In the genomic region with DNA sequence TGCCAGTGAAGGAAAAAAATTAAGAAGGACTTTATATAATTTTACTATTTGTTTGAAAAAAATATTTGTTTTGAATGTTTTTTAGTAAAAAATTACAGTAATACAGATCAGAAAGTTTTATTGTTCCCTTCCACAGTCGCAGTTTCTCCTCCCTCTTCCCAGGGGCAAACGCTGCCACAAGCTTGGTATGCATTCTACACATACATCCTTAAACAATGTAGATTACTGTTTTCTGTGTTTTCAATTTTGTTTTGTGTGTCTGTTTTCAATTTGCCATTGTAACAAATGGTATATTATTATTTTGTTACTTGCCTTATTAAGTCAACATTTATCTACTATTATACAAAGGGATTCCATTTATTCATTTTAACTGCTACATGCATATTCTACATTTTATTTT, we compare ENCODE assay signal across 26 cellular contexts.
DNase-seq lines count a peak whose midpoint lies in the region; ATAC-seq, FAIRE-seq and TF ChIP-seq lines count a peak whose summit lies in the region.
"Had no signal": no experiment of that assay in that cellular context is flagged by ENCODE, and none has a peak within 500 bp of the region (broad histone marks: within the 10 kb centered on the region; RNA-seq: fewer than 3 reads in every experiment).

No MANE protein-coding gene starts in this region.

- no peaks in the 10 kb centered on the region for H3K36me3 ChIP-seq in astrocyte (ENCODE audit: insufficient read depth, low read length)
- H3K36me3 ChIP-seq in small intestine (ENCODE audit: control insufficient read depth in 2 of 2, insufficient read depth in 2 of 2, low read length in 2 of 2), result no peaks in the 10 kb centered on the region
- H3K36me3 ChIP-seq: BLaER1 treated with 17β-estradiol and CSF1 and Interleukin-3, amounts not matched to agents 10 nM and 100 nM had no signal

- no peak overlapping the region for H2AFZ ChIP-seq in astrocyte (ENCODE audit: low read depth, low read length)

- FAIRE-seq in astrocyte (lab: Jason Lieb, UNC) (no peak), small intestine (lab: Jason Lieb, UNC) (peak; percentile 47)
- FAIRE-seq: A204.1, GM12878, GM12892, GM18507, GM19239 had no signal

- TF ChIP-seq CTCF in astrocyte (IDR thresholded peaks at IDR 0.05; ENCODE audit: insufficient read depth, low read depth, low read length), result no peak

- peak; percentile 55 for DNase-seq in SK-MEL-5 (ENCODE audit: low read depth, low spot score)
- DNase-seq in astrocyte (ENCODE audit: low read depth), result no peak
- DNase-seq in small intestine, result no peak
- no peak for DNase-seq in HEK293T (ENCODE audit: extremely low spot score)
- DNase-seq: 8988T; AML-193; CD4-positive, alpha-beta T cell; CD8-positive, alpha-beta memory T cell; COR-L47; DMS 273 treated with DMSO at 0.1 percent for 48 hours; DMS153; DMS53; DMS79; DND-41; EL; GDM1 had no signal

- H3K4me3 Mint-ChIP-seq in astrocyte (ENCODE audit: unreplicated experiment), result peak overlapping the region; percentile 66
- H3K4me3 Mint-ChIP-seq: B cell; CD4-positive, alpha-beta T cell; CD8-positive, alpha-beta memory T cell had no signal

- H4K20me1 ChIP-seq in astrocyte (ENCODE audit: insufficient read depth, low read length), result no peaks in the 10 kb centered on the region
- H4K20me1 ChIP-seq: BLaER1 treated with 17β-estradiol and CSF1 and Interleukin-3, amounts not matched to agents 10 nM and 100 nM had no signal

- no peaks in the 10 kb centered on the region for H3K79me2 ChIP-seq in astrocyte (ENCODE audit: insufficient read depth, low read length)

- H3K4me1 ChIP-seq in astrocyte (ENCODE audit: insufficient read depth, low read length) (peaks cover 4% of the 10 kb centered on the region), small intestine (ENCODE audit: control insufficient read depth in 2 of 2, insufficient read depth in 1 of 2, low read depth in 1 of 2, low read length in 1 of 2) (no peaks in the 10 kb centered on the region)

- POLR2A ChIA-PET in HEK293T (lab: Yijun Ruan, JAX), result no interaction called here

- H3K27ac Mint-ChIP-seq in astrocyte (ENCODE audit: unreplicated experiment), result no peak overlapping the region
- H3K27ac Mint-ChIP-seq: B cell; CD4-positive, alpha-beta T cell; CD8-positive, alpha-beta memory T cell had no signal

- in situ Hi-C loops in SK-MEL-5 (cut with HindIII; ENCODE audit: low pct_unique_long_range_greater_than_20kb, low sequenced_read_pairs), result no loop called here

- peaks cover 4% of the 10 kb centered on the region for H3K36me3 Mint-ChIP-seq in astrocyte (ENCODE audit: low read depth, unreplicated experiment)
- H3K36me3 Mint-ChIP-seq: CD8-positive, alpha-beta memory T cell had no signal

- H3K4me1 Mint-ChIP-seq in astrocyte (ENCODE audit: low read depth, unreplicated experiment), result peaks cover 19% of the 10 kb centered on the region

- H3K4me3 ChIP-seq in astrocyte (ENCODE audit: insufficient read depth, low read depth, low read length) (no peak overlapping the region), small intestine (ENCODE audit: low read depth in 1 of 2, low read length in 2 of 2) (no peak overlapping the region)
- H3K4me3 ChIP-seq: BLaER1 treated with 17β-estradiol and CSF1 and Interleukin-3, amounts not matched to agents 10 nM and 100 nM; GM12878 had no signal

- H3K4me2 ChIP-seq in astrocyte (ENCODE audit: low read length), result no peak overlapping the region
- H3K4me2 ChIP-seq: BLaER1 treated with 17β-estradiol and CSF1 and Interleukin-3, amounts not matched to agents 10 nM and 100 nM had no signal

- WGBS in small intestine, 3 donors, result 78 to 84% (median 81%) methylated on average over 2 of the region's 2 CpGs

- no peak overlapping the region for H3K9ac ChIP-seq in astrocyte (ENCODE audit: low read length)
- H3K9ac ChIP-seq: BLaER1 treated with 17β-estradiol and CSF1 and Interleukin-3, amounts not matched to agents 10 nM and 100 nM had no signal

- H3K9me3 ChIP-seq in astrocyte (ENCODE audit: insufficient read depth, low read depth, low read length) (no peaks in the 10 kb centered on the region), small intestine (ENCODE audit: control insufficient read depth, low read depth) (no peaks in the 10 kb centered on the region)
- H3K9me3 ChIP-seq: BLaER1 treated with 17β-estradiol and CSF1 and Interleukin-3, amounts not matched to agents 10 nM and 100 nM had no signal

- CTCF ChIA-PET in HEK293T (lab: Yijun Ruan, JAX), result interaction anchor here (0.7 kb wide), 1 partner anchor 1027 kb away, joined by 3 read pairs; no protein-coding TSS in a partner anchor

- no peaks in the 10 kb centered on the region for H3K27me3 ChIP-seq in astrocyte (ENCODE audit: insufficient read depth, low read length)
- no peaks in the 10 kb centered on the region for H3K27me3 ChIP-seq in small intestine (ENCODE audit: control insufficient read depth in 2 of 2, insufficient read depth in 2 of 2, low read length in 2 of 2)
- H3K27me3 ChIP-seq: BLaER1 treated with 17β-estradiol and CSF1 and Interleukin-3, amounts not matched to agents 10 nM and 100 nM had no signal

- no peak for ATAC-seq in GM18867 (IDR thresholded peaks at IDR 0.05; ENCODE audit: unreplicated experiment)
- ATAC-seq in GM21528 (IDR thresholded peaks at IDR 0.05; ENCODE audit: low FRiP score, unreplicated experiment), result no peak
- ATAC-seq: GM12878 had no signal

- H3K9me3 Mint-ChIP-seq in astrocyte (ENCODE audit: unreplicated experiment), result no peaks in the 10 kb centered on the region
- H3K9me3 Mint-ChIP-seq: CD4-positive, alpha-beta T cell; CD8-positive, alpha-beta memory T cell had no signal

- H3K27me3 Mint-ChIP-seq in astrocyte (ENCODE audit: low read depth, unreplicated experiment), result no peaks in the 10 kb centered on the region
- H3K27me3 Mint-ChIP-seq: CD4-positive, alpha-beta T cell had no signal

- H3K27ac ChIP-seq in astrocyte (ENCODE audit: low read depth, low read length), result no peak overlapping the region
- no peak overlapping the region for H3K27ac ChIP-seq in small intestine (ENCODE audit: low read depth in 1 of 2, low read length in 1 of 2)
- H3K27ac ChIP-seq: BLaER1 treated with 17β-estradiol and CSF1 and Interleukin-3, amounts not matched to agents 10 nM and 100 nM; C4-2B had no signal

TF ChIP-seq in HEK293T, 16 proteins besides CTCF, POLR2A, EP300 and RAD21:
- TF ChIP-seq SUZ12 (IDR thresholded peaks at IDR 0.05), result no peak
- TF ChIP-seq ARNT (IDR thresholded peaks at IDR 0.05), result no peak
- TF ChIP-seq NFRKB (IDR thresholded peaks at IDR 0.05), result no peak
- TF ChIP-seq, protein P1, sequence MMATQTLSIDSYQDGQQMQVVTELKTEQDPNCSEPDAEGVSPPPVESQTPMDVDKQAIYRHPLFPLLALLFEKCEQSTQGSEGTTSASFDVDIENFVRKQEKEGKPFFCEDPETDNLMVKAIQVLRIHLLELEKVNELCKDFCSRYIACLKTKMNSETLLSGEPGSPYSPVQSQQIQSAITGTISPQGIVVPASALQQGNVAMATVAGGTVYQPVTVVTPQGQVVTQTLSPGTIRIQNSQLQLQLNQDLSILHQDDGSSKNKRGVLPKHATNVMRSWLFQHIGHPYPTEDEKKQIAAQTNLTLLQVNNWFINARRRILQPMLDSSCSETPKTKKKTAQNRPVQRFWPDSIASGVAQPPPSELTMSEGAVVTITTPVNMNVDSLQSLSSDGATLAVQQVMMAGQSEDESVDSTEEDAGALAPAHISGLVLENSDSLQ (IDR thresholded peaks at IDR 0.05), result no peak
- TF ChIP-seq FOXM1 (IDR thresholded peaks at IDR 0.05; ENCODE audit: borderline replicate concordance), result no peak
